8 cellular contexts compared by ENCODE assay signal in genomic region chr19:48203794-48204628, GRCh38. TPM values are rescaled to one million over a fixed set of nuclear protein-coding genes. Genes with fewer than 3 reads are reported as not detected.
DNase-seq lines count a peak whose midpoint lies in the region; ATAC-seq and TF ChIP-seq lines count a peak whose summit lies in the region.

No MANE protein-coding gene starts in this region.

- H3K9me2 ChIP-seq in DOHH2 (replicated peaks; ENCODE audit: control insufficient read depth, low read length) (no peaks in the 10 kb centered on the region), GM23338 (ENCODE audit: insufficient read depth) (no peaks in the 10 kb centered on the region)

- no peaks in the 10 kb centered on the region for H3K9me3 ChIP-seq in DOHH2 (ENCODE audit: control insufficient read depth, insufficient read depth, low read length)

- H3K4me1 ChIP-seq in DOHH2 (ENCODE audit: control insufficient read depth, low read length) (peaks cover 22% of the 10 kb centered on the region), GM23338 (ENCODE audit: insufficient read depth) (peaks cover 6% of the 10 kb centered on the region)

- DNase-seq in GM23338 (ENCODE audit: low spot score), result peak; percentile 100
- peak; percentile 94 for DNase-seq in LHCN-M2 (ENCODE audit: low read depth)
- DNase-seq in RKO (ENCODE audit: low spot score), result peak; percentile 97
- DNase-seq in activated T-helper 1 cell treated with anti-CD3 and anti-CD28 coated beads, Interleukin-2, amount 50 U/mL, for 16 hours (ENCODE audit: low read depth in 1 of 2, low spot score in 1 of 2), result peak; percentile 79 to 84
- peak; percentile 87 for DNase-seq in fibroblast of peridontal ligament (ENCODE audit: extremely low read depth)
- DNase-seq in naive thymus-derived CD8-positive, alpha-beta T cell, result peak; percentile 75 to 93 (median 86)
- DNase-seq in stimulated activated naive B cell treated with anti-CD40 and anti-IgM and Interleukin-4, amounts not matched to agents 10 μg/mL and 1 μg/mL and 100 μg/mL, for 72 hours, result peak; percentile 90

- H3K4me3 ChIP-seq in DOHH2 (ENCODE audit: low read length) (peak overlapping the region; percentile 83), GM23338 (peak overlapping the region; percentile 53)

- H3K4me3 Mint-ChIP-seq in GM23338, result no peak overlapping the region
- no peak overlapping the region for H3K4me3 Mint-ChIP-seq in naive thymus-derived CD8-positive, alpha-beta T cell
- H3K4me3 Mint-ChIP-seq in stimulated activated naive B cell treated with anti-CD40 and anti-IgM and Interleukin-4, amounts not matched to agents 10 μg/mL and 1 μg/mL and 100 μg/mL, for 72 hours, result no peak overlapping the region

- H3F3A ChIP-seq in DOHH2 (ENCODE audit: control insufficient read depth, insufficient read depth) (peaks cover 5% of the 10 kb centered on the region), GM23338 (replicated peaks; ENCODE audit: low read depth) (peaks cover 4% of the 10 kb centered on the region)

- H3K27me3 ChIP-seq in DOHH2 (ENCODE audit: control insufficient read depth, low read length) (no peaks in the 10 kb centered on the region), GM23338 (ENCODE audit: insufficient read depth) (no peaks in the 10 kb centered on the region)

- peak overlapping the region; percentile 56 for H3K27ac ChIP-seq in DOHH2 (ENCODE audit: low read depth, low read length)
- H3K27ac ChIP-seq in GM23338 (ENCODE audit: low read depth), result no peak overlapping the region

- H2AFZ ChIP-seq in GM23338, result peak overlapping the region; percentile 4; the same call in 1 of the 2 replicates

- no peak overlapping the region for H3K27ac Mint-ChIP-seq in GM23338
- H3K27ac Mint-ChIP-seq in naive thymus-derived CD8-positive, alpha-beta T cell, result no peak overlapping the region
- H3K27ac Mint-ChIP-seq in stimulated activated naive B cell treated with anti-CD40 and anti-IgM and Interleukin-4, amounts not matched to agents 10 μg/mL and 1 μg/mL and 100 μg/mL, for 72 hours, result no peak overlapping the region

- H3K4me2 ChIP-seq in DOHH2 (ENCODE audit: low read length) (peak overlapping the region; percentile 85), GM23338 (peak overlapping the region; percentile 73)

- peak; percentile 98 for ATAC-seq in GM23338
- ATAC-seq in naive thymus-derived CD8-positive, alpha-beta T cell, result peak; percentile 98 to 99
- peak; percentile 98 to 99 for ATAC-seq in stimulated activated naive B cell treated with anti-CD40 and anti-IgM and Interleukin-4, amounts not matched to agents 10 μg/mL and 1 μg/mL and 100 μg/mL, for 72 hours (replicated peaks)

- H4K20me1 ChIP-seq in DOHH2 (ENCODE audit: control insufficient read depth, insufficient read depth, low read depth, low read length) (no peaks in the 10 kb centered on the region), GM23338 (replicated peaks; ENCODE audit: insufficient read depth) (no peaks in the 10 kb centered on the region)

- TF ChIP-seq CTCF in DOHH2 (IDR thresholded peaks at IDR 0.05; ENCODE audit: low read depth, low read length, poor library complexity, severe bottlenecking) (no peak), GM23338 (conservative IDR thresholded peaks at IDR 0.05; ENCODE audit: low read depth in 2 of 2) (no peak)

- H3K9me3 Mint-ChIP-seq in GM23338, result peaks cover 7% of the 10 kb centered on the region; the same call in 2 of the 3 replicates
- H3K9me3 Mint-ChIP-seq in naive thymus-derived CD8-positive, alpha-beta T cell, result no peaks in the 10 kb centered on the region
- H3K9me3 Mint-ChIP-seq in stimulated activated naive B cell treated with anti-CD40 and anti-IgM and Interleukin-4, amounts not matched to agents 10 μg/mL and 1 μg/mL and 100 μg/mL, for 72 hours, result no peaks in the 10 kb centered on the region

- POLR2A ChIA-PET in naive thymus-derived CD8-positive, alpha-beta T cell (lab: Charles Lee), result interaction anchor here (0.7 to 3.7 kb wide), 15 partner anchors 9 to 160 kb away, joined by 3 to 22 read pairs (median 4); partner anchors contain the start of genes CARD8, LIG1, SYNGR4 and TMEM143

- no peaks in the 10 kb centered on the region for H3K4me1 Mint-ChIP-seq in GM23338
- H3K4me1 Mint-ChIP-seq in naive thymus-derived CD8-positive, alpha-beta T cell, result peaks cover 8 to 32% (median 13%) of the 10 kb centered on the region in 4 donors
- peaks cover 6 to 16% of the 10 kb centered on the region in 2 donors for H3K4me1 Mint-ChIP-seq in stimulated activated naive B cell treated with anti-CD40 and anti-IgM and Interleukin-4, amounts not matched to agents 10 μg/mL and 1 μg/mL and 100 μg/mL, for 72 hours

- H3K27me3 Mint-ChIP-seq in GM23338 (ENCODE audit: insufficient read depth, low read depth, poor library complexity), result peaks cover 4% of the 10 kb centered on the region
- no peaks in the 10 kb centered on the region for H3K27me3 Mint-ChIP-seq in naive thymus-derived CD8-positive, alpha-beta T cell
- no peaks in the 10 kb centered on the region for H3K27me3 Mint-ChIP-seq in stimulated activated naive B cell treated with anti-CD40 and anti-IgM and Interleukin-4, amounts not matched to agents 10 μg/mL and 1 μg/mL and 100 μg/mL, for 72 hours

- H3K79me2 ChIP-seq in DOHH2 (ENCODE audit: control insufficient read depth, low read length) (peaks cover 29% of the 10 kb centered on the region), GM23338 (replicated peaks; ENCODE audit: insufficient read depth) (no peaks in the 10 kb centered on the region)

- H3K36me3 Mint-ChIP-seq in GM23338 (ENCODE audit: low read depth), result peaks cover 4% of the 10 kb centered on the region; the same call in 1 of the 3 replicates
- peaks cover 0 to 6% (median 0%) of the 10 kb centered on the region in 3 donors for H3K36me3 Mint-ChIP-seq in naive thymus-derived CD8-positive, alpha-beta T cell
- peaks cover 3 to 19% of the 10 kb centered on the region in 2 donors for H3K36me3 Mint-ChIP-seq in stimulated activated naive B cell treated with anti-CD40 and anti-IgM and Interleukin-4, amounts not matched to agents 10 μg/mL and 1 μg/mL and 100 μg/mL, for 72 hours

- H3K36me3 ChIP-seq in DOHH2 (ENCODE audit: control insufficient read depth, low read length) (peaks cover 16% of the 10 kb centered on the region), GM23338 (ENCODE audit: insufficient read depth) (no peaks in the 10 kb centered on the region)

TF ChIP-seq in GM23338, 12 proteins besides CTCF, POLR2A, EP300 and RAD21:
- no peak for TF ChIP-seq ZNF331 (CRISPR knock-in tag; IDR thresholded peaks at IDR 0.05; ENCODE audit: low read depth)
- peak; percentile 51 for TF ChIP-seq POLR2AphosphoS5 (IDR thresholded peaks at IDR 0.05; ENCODE audit: low read depth)
- TF ChIP-seq REST (IDR thresholded peaks at IDR 0.05; ENCODE audit: unreplicated experiment), result no peak
- TF ChIP-seq STAT1 (IDR thresholded peaks at IDR 0.05; ENCODE audit: unreplicated experiment), result no peak

RNA-seq across cellular contexts. Expression of gene ZSWIM9, which starts 33.5 kb away (rescaled TPM):
- 9.1 and 10.6 TPM in 2 replicates for total RNA-seq in GM23338 (2014; rRNA removed; shearing (Covaris generic))
- polyA plus RNA-seq in GM23338 (2016; fragmentation: Nextera tagmentation; extraction: Ambion mirVana), result 2.9 and 4.2 TPM in 2 replicates
- 1.3 and 2.9 TPM in 2 replicates for total RNA-seq in LHCN-M2 (2014; rRNA removed)
- polyA plus RNA-seq in LHCN-M2 (2012), result 6.6 TPM
- total RNA-seq in naive thymus-derived CD8-positive, alpha-beta T cell, result 1 to 10 TPM; 8.9 to 9.4 TPM
- polyA plus RNA-seq in naive thymus-derived CD8-positive, alpha-beta T cell, result 1 to 10 TPM in 1 of 3 donors, under 1 TPM in 2; 0.26 to 1.2 (median 0.91) TPM

RNA-seq across cellular contexts. Expression of gene LIG1, which starts 33.9 kb away (rescaled TPM):
- 75.0 and 79.3 TPM in 2 replicates for total RNA-seq in GM23338 (2014; rRNA removed; shearing (Covaris generic))
- 96.9 and 122 TPM in 2 replicates for polyA plus RNA-seq in GM23338 (2016; fragmentation: Nextera tagmentation; extraction: Ambion mirVana)
- 49.8 and 54.9 TPM in 2 replicates for total RNA-seq in LHCN-M2 (2014; rRNA removed)
- polyA plus RNA-seq in LHCN-M2 (2012), result 50.1 TPM
- total RNA-seq in naive thymus-derived CD8-positive, alpha-beta T cell, result 100 to 1,000 TPM; 129 to 131 TPM
- polyA plus RNA-seq in naive thymus-derived CD8-positive, alpha-beta T cell, result 10 to 100 TPM; 27.6 to 32.8 (median 28.8) TPM

RNA-seq across cellular contexts. Expression of gene CARD8, which starts 51.7 kb away (rescaled TPM):
- 17.1 and 30.6 TPM in 2 replicates for total RNA-seq in GM23338 (2014; rRNA removed; shearing (Covaris generic))
- polyA plus RNA-seq in GM23338 (2016; fragmentation: Nextera tagmentation; extraction: Ambion mirVana), result 16.6 and 21.9 TPM in 2 replicates
- 12.3 and 26.1 TPM in 2 replicates for total RNA-seq in LHCN-M2 (2014; rRNA removed)
- polyA plus RNA-seq in LHCN-M2 (2012), result 9.8 TPM
- 100 to 1,000 TPM; 301 to 314 TPM for total RNA-seq in naive thymus-derived CD8-positive, alpha-beta T cell
- polyA plus RNA-seq in naive thymus-derived CD8-positive, alpha-beta T cell, result 100 to 1,000 TPM in 1 of 3 donors, 10 to 100 TPM in 2; 73.3 to 104 (median 87.7) TPM
